ENCODE assay signal across 16 cellular contexts in genomic region chr14:61659582-61659981, GRCh38. TPM values are rescaled to one million over a fixed set of nuclear protein-coding genes. Genes with fewer than 3 reads are reported as not detected.
DNase-seq lines count a peak whose midpoint lies in the region; ATAC-seq and TF ChIP-seq lines count a peak whose summit lies in the region.
"Had no signal": no experiment of that assay in that cellular context is flagged by ENCODE, and none has a peak within 500 bp of the region (broad histone marks: within the 10 kb centered on the region; RNA-seq: fewer than 3 reads in every experiment).

No MANE protein-coding gene starts in this region.

- H3K4me3 ChIP-seq in AG10803 (ENCODE audit: low read length) (no peak overlapping the region), epithelial cell of esophagus (ENCODE audit: low read length) (no peak overlapping the region)
- H3K4me3 ChIP-seq: thoracic aorta had no signal

- ATAC-seq in T-helper 17 cell = no peak
- no peak for ATAC-seq in effector memory CD8-positive, alpha-beta T cell (replicated peaks)
- no peak for ATAC-seq in GM19397 (IDR thresholded peaks at IDR 0.05; ENCODE audit: unreplicated experiment)
- ATAC-seq: left cardiac atrium had no signal

- no peaks in the 10 kb centered on the region for H3K9me3 ChIP-seq in T-helper 17 cell (ENCODE audit: control insufficient read depth, low read length, poor library complexity, severe bottlenecking)
- H3K9me3 ChIP-seq: thoracic aorta had no signal

- no peaks in the 10 kb centered on the region for H3K36me3 Mint-ChIP-seq in T-helper 17 cell (ENCODE audit: low read depth)
- peaks cover 19% of the 10 kb centered on the region for H3K36me3 Mint-ChIP-seq in effector memory CD8-positive, alpha-beta T cell (ENCODE audit: insufficient read depth)

- H3K27me3 Mint-ChIP-seq in T-helper 17 cell = no peaks in the 10 kb centered on the region
- no peaks in the 10 kb centered on the region for H3K27me3 Mint-ChIP-seq in effector memory CD8-positive, alpha-beta T cell

- peaks cover 0 to 8% of the 10 kb centered on the region in 2 donors for H3K9me3 Mint-ChIP-seq in effector memory CD8-positive, alpha-beta T cell

- DNase-seq in AG10803 (ENCODE audit: low read depth) (peak; percentile 48), EH (ENCODE audit: low read depth) (peak; percentile 21), T-helper 17 cell (no peak), epithelial cell of esophagus (ENCODE audit: low read depth) (peak; percentile 46), dedifferentiated amniotic fluid mesenchymal stem cell (ENCODE audit: extremely low spot score) (no peak), retina (no peak)
- DNase-seq in effector memory CD8-positive, alpha-beta T cell = no peak
- DNase-seq: activated gamma-delta T cell; central memory CD4-positive, alpha-beta T cell; erythroblast; hippocampal formation; left cardiac atrium; NCI-H1105; NCI-H226 had no signal

- no peak overlapping the region for H3K4me3 Mint-ChIP-seq in T-helper 17 cell
- no peak overlapping the region for H3K4me3 Mint-ChIP-seq in effector memory CD8-positive, alpha-beta T cell

- peak overlapping the region; percentile 98 for H3K27ac Mint-ChIP-seq in T-helper 17 cell
- peak overlapping the region in 1 of 2 donors; percentile 97 for H3K27ac Mint-ChIP-seq in effector memory CD8-positive, alpha-beta T cell

- H3K4me1 Mint-ChIP-seq in T-helper 17 cell = peaks cover 41% of the 10 kb centered on the region
- H3K4me1 Mint-ChIP-seq in effector memory CD8-positive, alpha-beta T cell (ENCODE audit: low read depth in 2 of 2) = peaks cover 37 to 63% of the 10 kb centered on the region in 2 donors

- TF ChIP-seq CTCF in AG10803 (conservative IDR thresholded peaks at IDR 0.05; ENCODE audit: low read length) = no peak
- no peak for TF ChIP-seq CTCF in epithelial cell of esophagus (IDR thresholded peaks at IDR 0.05; ENCODE audit: insufficient read depth, low read depth, low read length, missing control alignments)

RNA-seq across cellular contexts. Expression of gene HIF1A, which starts 35.7 kb away (rescaled TPM):
- total RNA-seq in T-helper 17 cell = 100 to 1,000 TPM; 175 to 204 TPM

Comparison
In these comparisons a context has a peak if more than half of its experiments do, and no peak if none do; other contexts are left out.
1. DNase-seq: peak in AG10803 (single experiment), EH (single experiment) and epithelial cell of esophagus (single experiment); none in T-helper 17 cell (0 of 3), effector memory CD8-positive, alpha-beta T cell (0 of 3), dedifferentiated amniotic fluid mesenchymal stem cell (single experiment) and retina (single experiment).